ENCODE assay signal across 8 cellular contexts in the genomic region with DNA sequence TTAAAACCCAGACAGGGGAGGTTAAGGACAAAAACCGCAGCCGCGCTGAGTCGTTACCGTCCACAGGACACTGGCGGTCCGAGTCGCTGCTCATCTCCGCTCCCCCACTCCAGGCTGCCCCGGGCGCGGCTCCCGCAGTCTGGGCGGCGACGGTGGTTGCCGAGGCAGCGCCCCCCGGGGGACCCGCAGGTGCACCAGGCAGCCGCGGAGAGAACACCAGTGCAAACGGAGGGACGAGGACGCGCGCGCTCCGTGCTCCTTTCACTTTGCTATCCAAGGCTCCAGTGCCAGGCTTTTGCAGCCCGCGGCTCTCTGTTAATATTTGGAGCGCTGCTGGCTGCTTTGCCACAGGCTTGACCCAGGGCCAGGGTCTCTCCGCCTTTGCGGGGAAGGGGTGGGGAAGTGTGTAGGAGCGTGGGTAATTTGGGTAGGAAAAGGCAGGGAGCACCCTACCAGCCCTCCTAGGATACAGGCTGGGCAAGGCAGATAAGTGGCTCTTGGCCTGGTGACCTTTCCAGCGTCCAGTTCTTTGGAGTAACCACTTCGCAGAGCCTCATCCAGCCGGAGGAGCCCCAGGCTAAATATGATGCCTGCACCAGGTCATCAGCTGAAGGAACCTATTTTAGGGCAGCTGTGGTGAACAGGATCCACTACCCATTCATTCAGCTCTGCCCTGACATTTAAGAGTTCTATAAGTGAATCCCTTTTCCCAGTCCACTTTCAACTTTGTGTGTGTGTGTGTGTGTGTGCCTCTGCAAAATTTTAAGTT. TPM values are rescaled to one million over a fixed set of nuclear protein-coding genes. Genes with fewer than 3 reads are reported as not detected.
A peak's percentile ranks its signal among the peaks of the same experiment; 100 is the strongest.
DNase-seq lines count a peak whose midpoint lies in the region; ATAC-seq and TF ChIP-seq lines count a peak whose summit lies in the region.

A gene with protein sequence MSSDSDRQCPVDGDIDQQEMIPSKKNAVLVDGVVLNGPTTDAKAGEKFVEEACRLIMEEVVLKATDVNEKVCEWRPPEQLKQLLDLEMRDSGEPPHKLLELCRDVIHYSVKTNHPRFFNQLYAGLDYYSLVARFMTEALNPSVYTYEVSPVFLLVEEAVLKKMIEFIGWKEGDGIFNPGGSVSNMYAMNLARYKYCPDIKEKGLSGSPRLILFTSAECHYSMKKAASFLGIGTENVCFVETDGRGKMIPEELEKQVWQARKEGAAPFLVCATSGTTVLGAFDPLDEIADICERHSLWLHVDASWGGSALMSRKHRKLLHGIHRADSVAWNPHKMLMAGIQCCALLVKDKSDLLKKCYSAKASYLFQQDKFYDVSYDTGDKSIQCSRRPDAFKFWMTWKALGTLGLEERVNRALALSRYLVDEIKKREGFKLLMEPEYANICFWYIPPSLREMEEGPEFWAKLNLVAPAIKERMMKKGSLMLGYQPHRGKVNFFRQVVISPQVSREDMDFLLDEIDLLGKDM (minus strand): TSS at position 141 of the 769 bp plus-strand sequence. CDS start 47 bp downstream, at position 94.

- H3K27ac Mint-ChIP-seq in osteocyte (ENCODE audit: unreplicated experiment): no peak within 1 kb of the TSS

- peaks cover 0 to 33% (median 0%) of the 10 kb centered on the region in 3 donors for H3K4me1 ChIP-seq in gastroesophageal sphincter

- peaks cover 3% of the 10 kb centered on the region for H3K4me1 Mint-ChIP-seq in osteocyte (ENCODE audit: unreplicated experiment)

- peaks cover 61% of the 10 kb centered on the region for H3K27me3 Mint-ChIP-seq in osteocyte (ENCODE audit: unreplicated experiment)

- TF ChIP-seq CTCF in gastroesophageal sphincter (IDR thresholded peaks at IDR 0.05): peak in 1 of 4 experiments; percentile 26
- TF ChIP-seq CTCF in osteocyte (IDR thresholded peaks at IDR 0.05): no peak

- ATAC-seq in gastroesophageal sphincter: peak; percentile 69
- no peak for ATAC-seq in activated CD4-positive, CD25-positive, alpha-beta regulatory T cell treated with anti-CD3 and anti-CD28 coated beads, Interleukin-2, amount 50 U/mL, for 24 hours

- no peaks in the 10 kb centered on the region for H3K36me3 Mint-ChIP-seq in osteocyte (ENCODE audit: unreplicated experiment)

- peak within 1 kb of the TSS; percentile 75 to 84 (median 79) for H3K27ac ChIP-seq in gastroesophageal sphincter

- no peaks in the 10 kb centered on the region for H3K9me3 Mint-ChIP-seq in osteocyte (ENCODE audit: unreplicated experiment)

- peak within 1 kb of the TSS; percentile 63 to 80 for H3K4me3 ChIP-seq in gastroesophageal sphincter

- H3K9me3 ChIP-seq in gastroesophageal sphincter: no peaks in the 10 kb centered on the region

- TF ChIP-seq EP300 in gastroesophageal sphincter (IDR thresholded peaks at IDR 0.05): no peak

- peak; percentile 66 for DNase-seq in AG20443 (ENCODE audit: low spot score)
- DNase-seq in HuH-7.5 (ENCODE audit: low spot score): peak; percentile 32
- peak; percentile 14 for DNase-seq in activated CD8-positive, alpha-beta memory T cell treated with anti-CD3 and anti-CD28 coated beads, Interleukin-2, amount 50 U/mL, for 4 hours
- no peak for DNase-seq in osteocyte (ENCODE audit: extremely low spot score, unreplicated experiment)
- DNase-seq in H4 (ENCODE audit: low spot score): no peak
- no peak for DNase-seq in NCI-H1417 (lab: John Stamatoyannopoulos, UW)

- H3K36me3 ChIP-seq in gastroesophageal sphincter: no peaks in the 10 kb centered on the region

- 12 to 20% methylated on average over 2 to 13 of the region's 38 CpGs for WGBS in gastroesophageal sphincter (ENCODE audit: low coverage in 1 of 2), 2 donors

- no peaks in the 10 kb centered on the region for H3K27me3 ChIP-seq in gastroesophageal sphincter

- no peak for TF ChIP-seq POLR2A in gastroesophageal sphincter (IDR thresholded peaks at IDR 0.05)

- H3K4me3 Mint-ChIP-seq in osteocyte (ENCODE audit: unreplicated experiment): peak within 1 kb of the TSS; percentile 66

RNA-seq across cellular contexts. Expression of the gene that starts here (rescaled TPM):
- 10 to 100 TPM in 1 of 4 donors, 1 to 10 TPM in 3; 2.2 to 20.9 (median 3.9) TPM for total RNA-seq in gastroesophageal sphincter
- not detected in 2 replicates for total RNA-seq in osteocyte
- total RNA-seq in H4 (2014; rRNA removed; shearing (Covaris generic)): not detected in 2 replicates

Comparison
In these comparisons a context has a peak if more than half of its experiments do, and no peak if none do; other contexts are left out.
1. DNase-seq: peak in AG20443 (single experiment), HuH-7.5 (single experiment) and activated CD8-positive, alpha-beta memory T cell treated with anti-CD3 and anti-CD28 coated beads, Interleukin-2, amount 50 U/mL, for 4 hours (single experiment); none in osteocyte (single experiment), H4 (single experiment) and NCI-H1417 (0 of 3).